Comparison of ENCODE assay signal across 1 cellular context in genomic region chr20:47357296-47358051, GRCh38.
A peak's percentile ranks its signal among the peaks of the same experiment; 100 is the strongest.
TF ChIP-seq lines count a peak whose summit lies in the region.

No MANE protein-coding gene starts in this region.

TF ChIP-seq in K562, 482 proteins besides CTCF, POLR2A, EP300 and RAD21 (continued from another document and continues in another):
- TF ChIP-seq SUPT5H (IDR thresholded peaks at IDR 0.05), result peak; percentile 79; the same call in 1 of the 2 replicates
- peak; percentile 31; the same call in 1 of the 2 replicates for TF ChIP-seq ZNF134 (CRISPR knock-in tag; conservative IDR thresholded peaks at IDR 0.05)
- no peak for TF ChIP-seq ZFP91 (CRISPR knock-in tag; IDR thresholded peaks at IDR 0.05)
- no peak for TF ChIP-seq SIN3B (IDR thresholded peaks at IDR 0.05; ENCODE audit: low read depth)
- peak in 1 of 2 experiments; percentile 49; a peak in 1 of 4 replicates for TF ChIP-seq ZMIZ1 (IDR thresholded peaks at IDR 0.05; ENCODE audit: low read depth in 2 of 2, low read length in 2 of 2)
- peak; percentile 71; the same call in 1 of the 2 replicates for TF ChIP-seq TRIM25 (IDR thresholded peaks at IDR 0.05; ENCODE audit: borderline replicate concordance)
- 0 out of 2 replicates have a peak, but pooled peaks have one; percentile 15 for TF ChIP-seq MECOM (CRISPR knock-in tag; IDR thresholded peaks at IDR 0.05)
- no peak for TF ChIP-seq DLX4 (CRISPR knock-in tag; IDR thresholded peaks at IDR 0.05)
- no peak for TF ChIP-seq CTCFL (IDR thresholded peaks at IDR 0.05; ENCODE audit: borderline replicate concordance, insufficient read depth, low read depth, low read length, poor library complexity, severe bottlenecking)
- no peak; the same call in 1 of the 2 replicates for TF ChIP-seq NR2C2 (CRISPR knock-in tag; IDR thresholded peaks at IDR 0.05)
- peak; percentile 39 for TF ChIP-seq NR2C2 (tag; IDR thresholded peaks at IDR 0.05)
- peak; percentile 83 for TF ChIP-seq ZNF175 (CRISPR knock-in tag; IDR thresholded peaks at IDR 0.05; ENCODE audit: low read depth)
- TF ChIP-seq GABPB1 (CRISPR knock-in tag; IDR thresholded peaks at IDR 0.05), result no peak
- TF ChIP-seq ZNF121 (CRISPR knock-in tag; conservative IDR thresholded peaks at IDR 0.05), result no peak
- peak; percentile 66 for TF ChIP-seq ZBTB9 (CRISPR knock-in tag; IDR thresholded peaks at IDR 0.05)
- TF ChIP-seq RREB1 (CRISPR knock-in tag; IDR thresholded peaks at IDR 0.05), result peak; percentile 83; the same call in 1 of the 2 replicates
- TF ChIP-seq FOSL1 (tag; conservative IDR thresholded peaks at IDR 0.05), result peak; percentile 35; the same call in 1 of the 2 replicates
- TF ChIP-seq ZNF165 (CRISPR knock-in tag; IDR thresholded peaks at IDR 0.05; ENCODE audit: borderline replicate concordance), result peak; percentile 23; the same call in 1 of the 2 replicates
- TF ChIP-seq ILF3 (IDR thresholded peaks at IDR 0.05; ENCODE audit: borderline replicate concordance), result no peak
- peak; percentile 94; the same call in 1 of the 2 replicates for TF ChIP-seq NR4A1 (CRISPR knock-in tag; IDR thresholded peaks at IDR 0.05)
- peak; percentile 87 for TF ChIP-seq NR4A1 (tag; IDR thresholded peaks at IDR 0.05)
- peak; percentile 65 for TF ChIP-seq GABPA (tag; conservative IDR thresholded peaks at IDR 0.05; ENCODE audit: low read depth)
- peak; percentile 81; the same call in 1 of the 2 replicates for TF ChIP-seq TFAP4 (CRISPR knock-in tag; IDR thresholded peaks at IDR 0.05; ENCODE audit: borderline replicate concordance)
- TF ChIP-seq PRPF4 (IDR thresholded peaks at IDR 0.05; ENCODE audit: insufficient read depth, low read depth, low read length, poor library complexity, severe bottlenecking), result no peak
- TF ChIP-seq FIP1L1 (IDR thresholded peaks at IDR 0.05; ENCODE audit: low read depth, low read length, poor library complexity, severe bottlenecking), result no peak
- TF ChIP-seq ETV6 (IDR thresholded peaks at IDR 0.05; ENCODE audit: borderline replicate concordance in 1 of 2, low read depth in 2 of 2, low read length in 1 of 2), result peak in 1 of 2 experiments; percentile 76; a peak in 1 of 4 replicates
- no peak for TF ChIP-seq ETV6 (CRISPR knock-in tag; IDR thresholded peaks at IDR 0.05; ENCODE audit: borderline replicate concordance)
- TF ChIP-seq CTBP1 (IDR thresholded peaks at IDR 0.05; ENCODE audit: borderline replicate concordance), result 0 out of 2 replicates have a peak, but pooled peaks have one; percentile 48
- TF ChIP-seq ZNF766 (CRISPR knock-in tag; conservative IDR thresholded peaks at IDR 0.05), result no peak
- TF ChIP-seq HNRNPLL (IDR thresholded peaks at IDR 0.05; ENCODE audit: low read depth, low read length, poor library complexity, severe bottlenecking), result peak; percentile 22
- TF ChIP-seq HDAC3 (IDR thresholded peaks at IDR 0.05; ENCODE audit: borderline replicate concordance, partially characterized antibody), result no peak
- peak; percentile 95 for TF ChIP-seq PKNOX1 (IDR thresholded peaks at IDR 0.05)
- no peak for TF ChIP-seq CHCHD3 (CRISPR knock-in tag; IDR thresholded peaks at IDR 0.05)
- no peak for TF ChIP-seq THAP7 (CRISPR knock-in tag; IDR thresholded peaks at IDR 0.05)
- 0 out of 4 replicates have a peak, but pooled peaks of 1 of the 2 experiments have one; percentile 3 for TF ChIP-seq FOXA3 (CRISPR knock-in tag; conservative IDR thresholded peaks at IDR 0.05 in 1 of 2, IDR thresholded peaks at IDR 0.05 in 1 of 2)
- no peak for TF ChIP-seq ILK (tag; IDR thresholded peaks at IDR 0.05; ENCODE audit: borderline replicate concordance, low read depth)
- TF ChIP-seq CBX1 (IDR thresholded peaks at IDR 0.05; ENCODE audit: low read depth), result peak; percentile 19; the same call in 1 of the 2 replicates
